In genomic region chr7:33043875-33044718, GRCh38 we compare ENCODE assay signal across 11 cellular contexts. TPM values are rescaled to one million over a fixed set of nuclear protein-coding genes. Genes with fewer than 3 reads are reported as not detected.
A peak's percentile ranks its signal among the peaks of the same experiment; 100 is the strongest.
DNase-seq lines count a peak whose midpoint lies in the region; ATAC-seq, FAIRE-seq and TF ChIP-seq lines count a peak whose summit lies in the region.
"Had no signal": no experiment of that assay in that cellular context is flagged by ENCODE, and none has a peak within 500 bp of the region (broad histone marks: within the 10 kb centered on the region; RNA-seq: fewer than 3 reads in every experiment).

No MANE protein-coding gene starts in this region.

- peak; percentile 84 to 90 (median 87) for ATAC-seq in pancreas

- no peaks in the 10 kb centered on the region for H3K27me3 ChIP-seq in pancreas

- H3K27ac ChIP-seq in pancreas: peak overlapping the region; percentile 66 to 92 (median 80)

- WGBS in pancreas, 2 donors: 24% methylated on average over 6 of the region's 6 CpGs

- DNase-seq in DMS153 treated with DMSO at 0.1 percent for 48 hours (lab: John Stamatoyannopoulos, UW; ENCODE audit: unreplicated experiment) (peak; percentile 46), NCI-H69 (lab: John Stamatoyannopoulos, UW) (peak; percentile 66), fibroblast of pulmonary artery (ENCODE audit: low read depth) (peak; percentile 48), pancreas (peak in 2 of 6 donors; percentile 42 to 48), HCEC 1CT (no peak), HFFc6 (no peak), AML-193 (lab: John Stamatoyannopoulos, UW) (no peak), GM19239 (ENCODE audit: insufficient read length, low spot score) (no peak)
- DNase-seq: activated CD8-positive, alpha-beta memory T cell treated with anti-CD3 and anti-CD28 coated beads, Interleukin-2, amount 50 U/mL, for 48 hours; H9; midbrain had no signal

- H3K4me3 Mint-ChIP-seq in HFFc6: no peak overlapping the region
- H3K4me3 Mint-ChIP-seq: H9 had no signal

- H3K4me1 Mint-ChIP-seq in HFFc6 (ENCODE audit: low read depth): peaks cover 48% of the 10 kb centered on the region

- H3K9me3 Mint-ChIP-seq in HFFc6: no peaks in the 10 kb centered on the region
- H3K9me3 Mint-ChIP-seq: H9 had no signal

- H3K36me3 ChIP-seq in pancreas: no peaks in the 10 kb centered on the region

- FAIRE-seq in pancreas (lab: Jason Lieb, UNC): peak; percentile 84
- no peak for FAIRE-seq in GM19239 (lab: Jason Lieb, UNC)

- intact Hi-C loops in pancreas (cut with DNase I): no loop called here

- no peaks in the 10 kb centered on the region for H3K36me3 Mint-ChIP-seq in HFFc6 (ENCODE audit: low read depth)

- peaks cover 29 to 42% (median 35%) of the 10 kb centered on the region in 3 donors for H3K4me1 ChIP-seq in pancreas

- H3K4me3 ChIP-seq in fibroblast of pulmonary artery (replicated peaks; ENCODE audit: low read depth, low read length) (no peak overlapping the region), pancreas (peak overlapping the region in 2 of 4 donors; percentile 16 to 22)

- peak; percentile 13 for TF ChIP-seq CTCF in fibroblast of pulmonary artery (IDR thresholded peaks at IDR 0.05; ENCODE audit: low read length, missing control alignments)
- TF ChIP-seq CTCF in pancreas (IDR thresholded peaks at IDR 0.05): peak in 3 of 4 donors; percentile 26 to 45 (median 34)
- no peak for TF ChIP-seq CTCF in HFFc6 (IDR thresholded peaks at IDR 0.05)

- no peak overlapping the region for H3K27ac Mint-ChIP-seq in HFFc6

- no peaks in the 10 kb centered on the region for H3K27me3 Mint-ChIP-seq in HFFc6 (ENCODE audit: insufficient read depth)

- H3K9me3 ChIP-seq in pancreas: no peaks in the 10 kb centered on the region

RNA-seq across cellular contexts. Expression of gene NT5C3A, which starts 18.5 kb away (rescaled TPM):
- 10 to 100 TPM; 15.6 to 30.3 (median 24.6) TPM for total RNA-seq in pancreas
- 10 to 100 TPM; 13.8 to 25.1 TPM for polyA plus RNA-seq in pancreas
- total RNA-seq in HFFc6 (2021; fragmentation: NEBNext Ultra II Directional; extraction: Animal tissue kit (Norgen Biotek cat#: 25700)): 10 to 100 TPM; 15.3 to 19.4 (median 16.4) TPM

Comparison
In these comparisons a context has a peak if more than half of its experiments do, and no peak if none do; other contexts are left out.
1. DNase-seq: peak in DMS153 treated with DMSO at 0.1 percent for 48 hours (single experiment), NCI-H69 (single experiment) and fibroblast of pulmonary artery (single experiment); none in HCEC 1CT (single experiment), HFFc6 (single experiment), AML-193 (0 of 2) and GM19239 (single experiment).